ENCODE assay signal across 8 cellular contexts in genomic region chr11:75031771-75032549, GRCh38. TPM values are rescaled to one million over a fixed set of nuclear protein-coding genes. Genes with fewer than 3 reads are reported as not detected.
A peak's percentile ranks its signal among the peaks of the same experiment; 100 is the strongest.
DNase-seq lines count a peak whose midpoint lies in the region; ATAC-seq and TF ChIP-seq lines count a peak whose summit lies in the region.

No MANE protein-coding gene starts in this region.

- no peak overlapping the region for H3K4me3 ChIP-seq in epithelial cell of esophagus (ENCODE audit: low read length)

- no peaks in the 10 kb centered on the region for H3K36me3 Mint-ChIP-seq in naive B cell
- H3K36me3 Mint-ChIP-seq in stimulated activated naive B cell treated with anti-CD40 and anti-IgM and Interleukin-4, amounts not matched to agents 10 μg/mL and 1 μg/mL and 100 μg/mL, for 72 hours, result no peaks in the 10 kb centered on the region

- no peak overlapping the region for H3K27ac Mint-ChIP-seq in naive B cell
- no peak overlapping the region for H3K27ac Mint-ChIP-seq in stimulated activated naive B cell treated with anti-CD40 and anti-IgM and Interleukin-4, amounts not matched to agents 10 μg/mL and 1 μg/mL and 100 μg/mL, for 72 hours

- peak; percentile 92 for TF ChIP-seq CTCF in epithelial cell of esophagus (IDR thresholded peaks at IDR 0.05; ENCODE audit: insufficient read depth, low read depth, low read length, missing control alignments)

- no peak overlapping the region for H3K4me3 Mint-ChIP-seq in naive B cell
- H3K4me3 Mint-ChIP-seq in stimulated activated naive B cell treated with anti-CD40 and anti-IgM and Interleukin-4, amounts not matched to agents 10 μg/mL and 1 μg/mL and 100 μg/mL, for 72 hours, result no peak overlapping the region

- H3K4me1 Mint-ChIP-seq in naive B cell, result peaks cover 7 to 15% (median 10%) of the 10 kb centered on the region in 3 donors
- peaks cover 7% of the 10 kb centered on the region in 2 donors for H3K4me1 Mint-ChIP-seq in stimulated activated naive B cell treated with anti-CD40 and anti-IgM and Interleukin-4, amounts not matched to agents 10 μg/mL and 1 μg/mL and 100 μg/mL, for 72 hours

- peak; percentile 42 for ATAC-seq in GM19463 (IDR thresholded peaks at IDR 0.05; ENCODE audit: unreplicated experiment)
- peak in 1 of 2 donors; percentile 59 for ATAC-seq in naive B cell (ENCODE audit: low read depth in 2 of 2)
- ATAC-seq in stimulated activated naive B cell treated with anti-CD40 and anti-IgM and Interleukin-4, amounts not matched to agents 10 μg/mL and 1 μg/mL and 100 μg/mL, for 72 hours (replicated peaks), result peak; percentile 61 to 63
- no peak for ATAC-seq in HG02973 (IDR thresholded peaks at IDR 0.05; ENCODE audit: unreplicated experiment)

- DNase-seq in AG08395 (ENCODE audit: low spot score) (peak; percentile 82), NCI-H82 (lab: John Stamatoyannopoulos, UW) (peak; percentile 90), epithelial cell of esophagus (ENCODE audit: low read depth) (peak; percentile 76), naive B cell (peak; percentile 29)
- peak; percentile 64 for DNase-seq in activated CD8-positive, alpha-beta memory T cell treated with anti-CD3 and anti-CD28 coated beads, Interleukin-2, amount 50 U/mL, for 4 hours
- DNase-seq in stimulated activated naive B cell treated with anti-CD40 and anti-IgM and Interleukin-4, amounts not matched to agents 10 μg/mL and 1 μg/mL and 100 μg/mL, for 72 hours, result peak; percentile 29

- H3K9me3 Mint-ChIP-seq in naive B cell, result no peaks in the 10 kb centered on the region
- H3K9me3 Mint-ChIP-seq in stimulated activated naive B cell treated with anti-CD40 and anti-IgM and Interleukin-4, amounts not matched to agents 10 μg/mL and 1 μg/mL and 100 μg/mL, for 72 hours, result no peaks in the 10 kb centered on the region

- H3K27me3 Mint-ChIP-seq in naive B cell, result no peaks in the 10 kb centered on the region
- no peaks in the 10 kb centered on the region for H3K27me3 Mint-ChIP-seq in stimulated activated naive B cell treated with anti-CD40 and anti-IgM and Interleukin-4, amounts not matched to agents 10 μg/mL and 1 μg/mL and 100 μg/mL, for 72 hours

RNA-seq across cellular contexts. Expression of gene NEU3, which starts 43.2 kb away (rescaled TPM):
- polyA plus RNA-seq in naive B cell (ENCODE audit: low read depth in 6 of 6), result 1 to 10 TPM; 1.6 to 4.3 (median 3.0) TPM

Comparison
In these comparisons a context has a peak if more than half of its experiments do, and no peak if none do; other contexts are left out.
1. DNase-seq: peak in every context shown above with its lines; median percentile 90 in NCI-H82; 82 in AG08395; 76 in epithelial cell of esophagus; 64 in activated CD8-positive, alpha-beta memory T cell treated with anti-CD3 and anti-CD28 coated beads, Interleukin-2, amount 50 U/mL, for 4 hours; 29 in naive B cell; 29 in stimulated activated naive B cell treated with anti-CD40 and anti-IgM and Interleukin-4, amounts not matched to agents 10 μg/mL and 1 μg/mL and 100 μg/mL, for 72 hours.